ENCODE assay signal across 15 cellular contexts in the genomic region with DNA sequence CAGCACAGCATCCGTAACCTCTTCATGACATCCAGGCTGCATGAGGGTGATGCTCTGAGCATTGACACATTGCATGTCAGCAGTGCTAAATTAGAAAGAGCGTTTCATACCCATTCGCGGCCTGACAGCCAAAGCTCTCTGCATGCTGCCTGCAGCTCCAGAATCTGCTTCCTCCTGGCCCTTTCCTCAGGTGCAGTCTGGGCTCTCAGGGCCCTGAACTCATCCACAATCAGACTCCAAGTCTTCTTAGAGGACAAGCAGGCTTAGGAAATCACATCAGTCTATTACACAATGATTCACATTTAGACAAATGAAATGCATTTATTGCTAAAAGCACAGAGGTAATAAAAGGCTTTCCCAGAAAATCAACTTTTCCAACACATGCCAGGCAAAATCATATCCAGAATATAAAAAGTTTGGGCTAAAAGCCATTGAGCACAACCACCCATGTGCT.
DNase-seq lines count a peak whose midpoint lies in the region; ATAC-seq and TF ChIP-seq lines count a peak whose summit lies in the region.
"Had no signal": no experiment of that assay in that cellular context is flagged by ENCODE, and none has a peak within 500 bp of the region (broad histone marks: within the 10 kb centered on the region; RNA-seq: fewer than 3 reads in every experiment).

No MANE protein-coding gene starts in this region.

- peaks cover 21 to 65% of the 10 kb centered on the region in 2 donors for H3K27me3 Mint-ChIP-seq in CD8-positive, alpha-beta memory T cell

- 47 to 96% (median 82%) methylated on average over 4 of the region's 4 CpGs for WGBS in adrenal gland, 4 donors
- WGBS in esophagus, 2 donors: 81 to 86% methylated on average over 4 of the region's 4 CpGs

- H3K36me3 Mint-ChIP-seq in CD8-positive, alpha-beta memory T cell: no peaks in the 10 kb centered on the region
- H3K36me3 Mint-ChIP-seq: activated naive CD8-positive, alpha-beta T cell treated with anti-CD3 and anti-CD28 coated beads, Interleukin-2, amount 10 ng/mL, durations not matched to agents 7 days and 5 days; memory B cell had no signal

- intact Hi-C loops in adrenal gland (cut with DNase I): no loop called here

- H3K27me3 ChIP-seq in adrenal gland: no peaks in the 10 kb centered on the region
- no peaks in the 10 kb centered on the region for H3K27me3 ChIP-seq in esophagus (ENCODE audit: control insufficient read depth in 1 of 2, insufficient read depth in 2 of 2, low read length in 2 of 2)
- H3K27me3 ChIP-seq in muscle layer of duodenum (ENCODE audit: low read depth, low read length): no peaks in the 10 kb centered on the region
- no peaks in the 10 kb centered on the region for H3K27me3 ChIP-seq in thoracic aorta (replicated peaks; ENCODE audit: insufficient read depth)
- H3K27me3 ChIP-seq in CD8-positive, alpha-beta memory T cell (ENCODE audit: insufficient read depth, low read length, poor library complexity, severe bottlenecking): peaks cover 26% of the 10 kb centered on the region

- peaks cover 11 to 52% of the 10 kb centered on the region in 2 donors for H3K4me1 ChIP-seq in adrenal gland (replicated peaks in 1 of 2)
- peaks cover 0 to 3% of the 10 kb centered on the region in 2 donors for H3K4me1 ChIP-seq in esophagus (ENCODE audit: control insufficient read depth in 2 of 2, insufficient read depth in 2 of 2, low read length in 1 of 2)
- H3K4me1 ChIP-seq in muscle layer of duodenum (ENCODE audit: control insufficient read depth in 1 of 2, insufficient read depth in 2 of 2, low read length in 2 of 2): peaks cover 8 to 37% of the 10 kb centered on the region in 2 donors
- peaks cover 61 to 95% of the 10 kb centered on the region in 2 donors for H3K4me1 ChIP-seq in thoracic aorta (ENCODE audit: control insufficient read depth in 1 of 2, low read depth in 2 of 2)
- H3K4me1 ChIP-seq in CD8-positive, alpha-beta memory T cell (ENCODE audit: insufficient read depth, low read length): peaks cover under 1% of the 10 kb centered on the region

- H3K9me3 Mint-ChIP-seq in CD8-positive, alpha-beta memory T cell: peaks cover 0 to 3% (median 0%) of the 10 kb centered on the region in 5 donors
- H3K9me3 Mint-ChIP-seq: activated naive CD8-positive, alpha-beta T cell treated with anti-CD3 and anti-CD28 coated beads, Interleukin-2, amount 10 ng/mL, durations not matched to agents 7 days and 5 days; memory B cell had no signal

- TF ChIP-seq CTCF in adrenal gland (IDR thresholded peaks at IDR 0.05) (no peak), thoracic aorta (IDR thresholded peaks at IDR 0.05) (no peak)

- DNase-seq in adrenal gland (peak in 1 of 7 donors; percentile 53), thoracic aorta (ENCODE audit: low spot score) (no peak), SKM-1 treated with dmso at 0.1 percent for 144 hours (lab: John Stamatoyannopoulos, UW; ENCODE audit: unreplicated experiment) (no peak), NCI-H1694 (lab: John Stamatoyannopoulos, UW) (no peak), foreskin melanocyte (no peak)
- DNase-seq in CD8-positive, alpha-beta memory T cell: no peak
- DNase-seq: activated naive CD8-positive, alpha-beta T cell treated with anti-CD3 and anti-CD28 coated beads, Interleukin-2, amount 10 ng/mL, durations not matched to agents 7 days and 5 days; effector CD4-positive, alpha-beta T cell; KBM-7; NCI-H1694 treated with DMSO at 0.1 percent for 48 hours; SIG-M5 had no signal

- no peak overlapping the region for H3K4me3 Mint-ChIP-seq in CD8-positive, alpha-beta memory T cell
- H3K4me3 Mint-ChIP-seq: activated naive CD8-positive, alpha-beta T cell treated with anti-CD3 and anti-CD28 coated beads, Interleukin-2, amount 10 ng/mL, durations not matched to agents 7 days and 5 days; memory B cell had no signal

- H3K27ac ChIP-seq in adrenal gland (peak overlapping the region; percentile 35 to 88 (median 76)), esophagus (ENCODE audit: low read depth in 2 of 2, low read length in 1 of 2) (peak overlapping the region; percentile 34 to 50), muscle layer of duodenum (ENCODE audit: low read length) (peak overlapping the region; percentile 62), thoracic aorta (peak overlapping the region; percentile 89 to 96)
- H3K27ac ChIP-seq in CD8-positive, alpha-beta memory T cell (ENCODE audit: low read depth, low read length): no peak overlapping the region

- H3K9me3 ChIP-seq in adrenal gland (replicated peaks in 1 of 3): no peaks in the 10 kb centered on the region
- H3K9me3 ChIP-seq in esophagus (ENCODE audit: control insufficient read depth in 2 of 2, insufficient read depth in 1 of 2, low read depth in 1 of 2, low read length in 1 of 2): no peaks in the 10 kb centered on the region
- H3K9me3 ChIP-seq in muscle layer of duodenum (ENCODE audit: control insufficient read depth in 1 of 2, low read length in 2 of 2): no peaks in the 10 kb centered on the region
- no peaks in the 10 kb centered on the region for H3K9me3 ChIP-seq in thoracic aorta
- H3K9me3 ChIP-seq in CD8-positive, alpha-beta memory T cell (ENCODE audit: low read length): no peaks in the 10 kb centered on the region
- H3K9me3 ChIP-seq: Caco-2 had no signal

- no peak for ATAC-seq in thoracic aorta (ENCODE audit: insufficient number of reproducible peaks, low FRiP score, low read depth)

- POLR2A ChIA-PET in CD8-positive, alpha-beta memory T cell (lab: Charles Lee): no interaction called here

- CTCF ChIA-PET in CD8-positive, alpha-beta memory T cell (lab: Charles Lee): no interaction called here

- no peak for TF ChIP-seq POLR2A in adrenal gland (IDR thresholded peaks at IDR 0.05)

- H3K4me3 ChIP-seq in adrenal gland (peak overlapping the region in 1 of 4 donors; percentile 25), esophagus (ENCODE audit: low read depth in 1 of 2, low read length in 2 of 2) (no peak overlapping the region), muscle layer of duodenum (ENCODE audit: low read depth in 1 of 2, low read length in 2 of 2) (peak overlapping the region in 1 of 2 donors; percentile 6), thoracic aorta (peak overlapping the region; percentile 24)
- H3K4me3 ChIP-seq in CD8-positive, alpha-beta memory T cell (ENCODE audit: low read length): no peak overlapping the region

- peaks cover under 1 to 6% (median 2%) of the 10 kb centered on the region in 3 donors for H3K4me1 Mint-ChIP-seq in CD8-positive, alpha-beta memory T cell
- H3K4me1 Mint-ChIP-seq: memory B cell had no signal

- H3K36me3 ChIP-seq in adrenal gland (replicated peaks in 1 of 2) (no peaks in the 10 kb centered on the region), esophagus (ENCODE audit: control insufficient read depth in 2 of 2, insufficient read depth in 2 of 2, low read length in 1 of 2) (no peaks in the 10 kb centered on the region), muscle layer of duodenum (ENCODE audit: control insufficient read depth in 1 of 2, insufficient read depth in 2 of 2, low read length in 2 of 2) (peaks cover 0 to 7% of the 10 kb centered on the region in 2 donors), thoracic aorta (no peaks in the 10 kb centered on the region)
- no peaks in the 10 kb centered on the region for H3K36me3 ChIP-seq in CD8-positive, alpha-beta memory T cell (ENCODE audit: insufficient read depth, low read length)

- no peak overlapping the region for H3K27ac Mint-ChIP-seq in CD8-positive, alpha-beta memory T cell
- H3K27ac Mint-ChIP-seq: activated naive CD8-positive, alpha-beta T cell treated with anti-CD3 and anti-CD28 coated beads, Interleukin-2, amount 10 ng/mL, durations not matched to agents 7 days and 5 days; memory B cell had no signal
